In genomic region chr14:69674546-69675245, GRCh38 we compare ENCODE assay signal across 9 cellular contexts.
A peak's percentile ranks its signal among the peaks of the same experiment; 100 is the strongest.
DNase-seq lines count a peak whose midpoint lies in the region; ATAC-seq and TF ChIP-seq lines count a peak whose summit lies in the region.
"Had no signal": no experiment of that assay in that cellular context is flagged by ENCODE, and none has a peak within 500 bp of the region (broad histone marks: within the 10 kb centered on the region; RNA-seq: fewer than 3 reads in every experiment).

No MANE protein-coding gene starts in this region.

- no peaks in the 10 kb centered on the region for H3K27me3 Mint-ChIP-seq in chondrocyte (ENCODE audit: low read depth)
- H3K27me3 Mint-ChIP-seq in osteocyte (ENCODE audit: unreplicated experiment) = no peaks in the 10 kb centered on the region

- no peaks in the 10 kb centered on the region for H3K9me3 ChIP-seq in uterus

- H3K4me1 ChIP-seq in uterus = peaks cover 5% of the 10 kb centered on the region in 2 donors

- no peak for TF ChIP-seq POLR2A in uterus (IDR thresholded peaks at IDR 0.05)

- H3K4me3 ChIP-seq in uterus = no peak overlapping the region

- H3K36me3 ChIP-seq in uterus = no peaks in the 10 kb centered on the region

- H3K27me3 ChIP-seq in uterus = no peaks in the 10 kb centered on the region

- intact Hi-C loops in Right ventricle myocardium inferior (cut with DNase I) (no loop called here), cardiac septum (cut with DNase I) (no loop called here), uterus (cut with DNase I; ENCODE audit: low total_unique reads) (no loop called here)

- H3K27ac Mint-ChIP-seq in chondrocyte (ENCODE audit: unreplicated experiment) (peak overlapping the region; percentile 87), osteocyte (ENCODE audit: unreplicated experiment) (peak overlapping the region; percentile 68)

- no peak for DNase-seq in Right ventricle myocardium inferior (ENCODE audit: missing footprints)
- DNase-seq in cardiac septum (ENCODE audit: low spot score) = no peak
- DNase-seq in chondrocyte (ENCODE audit: low spot score) = no peak
- no peak for DNase-seq in osteocyte (ENCODE audit: extremely low spot score, unreplicated experiment)
- DNase-seq in uterus = no peak
- no peak for DNase-seq in effector CD4-positive, alpha-beta T cell
- DNase-seq: AML-193 had no signal

- H3K4me1 Mint-ChIP-seq in chondrocyte (ENCODE audit: low read depth) = peaks cover 71% of the 10 kb centered on the region
- H3K4me1 Mint-ChIP-seq in osteocyte (ENCODE audit: unreplicated experiment) = peaks cover 56% of the 10 kb centered on the region

- H3K9me3 Mint-ChIP-seq in chondrocyte (ENCODE audit: low read depth) = no peaks in the 10 kb centered on the region
- no peaks in the 10 kb centered on the region for H3K9me3 Mint-ChIP-seq in osteocyte (ENCODE audit: unreplicated experiment)

- peak; percentile 65 for ATAC-seq in Right ventricle myocardium inferior
- no peak for ATAC-seq in GM18498 (IDR thresholded peaks at IDR 0.05; ENCODE audit: unreplicated experiment)
- ATAC-seq in GM18517 (IDR thresholded peaks at IDR 0.05; ENCODE audit: unreplicated experiment) = no peak

- H3K4me3 Mint-ChIP-seq in chondrocyte (ENCODE audit: unreplicated experiment) (peak overlapping the region; percentile 5), osteocyte (ENCODE audit: unreplicated experiment) (peak overlapping the region; percentile 40)

- TF ChIP-seq CTCF in chondrocyte (IDR thresholded peaks at IDR 0.05) (no peak), osteocyte (IDR thresholded peaks at IDR 0.05) (no peak), uterus (IDR thresholded peaks at IDR 0.05) (no peak)

- H3K27ac ChIP-seq in uterus = peak overlapping the region; percentile 61 to 65

- no peaks in the 10 kb centered on the region for H3K36me3 Mint-ChIP-seq in chondrocyte (ENCODE audit: low read depth)
- H3K36me3 Mint-ChIP-seq in osteocyte (ENCODE audit: unreplicated experiment) = peaks cover 8% of the 10 kb centered on the region
